24 cellular contexts compared by ENCODE assay signal in genomic region chr14:63644741-63645140, GRCh38.
"Had no signal": no experiment of that assay in that cellular context is flagged by ENCODE, and none has a peak within 500 bp of the region (broad histone marks: within the 10 kb centered on the region; RNA-seq: fewer than 3 reads in every experiment).

No MANE protein-coding gene starts in this region.

- H3K4me3 Mint-ChIP-seq: brain; immature natural killer cell; mesothelial cell of epicardium; natural killer cell treated with Interleukin-12 subunit alpha and Interleukin-12 subunit beta and Interleukin-15 and Interleukin-18, amount 100 ng/mL, for 72 hours; stimulated activated memory B cell treated with anti-CD40 and anti-IgM and Interleukin-4, amounts not matched to agents 10 μg/mL and 1 μg/mL and 100 μg/mL, for 72 hours; T-helper 1 cell treated with Interleukin-12 subunit alpha and Interleukin-12 subunit beta and Interleukin-4 antibody, amounts not matched to agents 30 μg/mL and 1 μg/mL, for 36 hours; WTC11 had no signal

- H3K27me3 ChIP-seq: pancreas, right atrium auricular region, stomach, suprapubic skin, tibial nerve had no signal

- H3K27me3 Mint-ChIP-seq: brain; natural killer cell treated with Interleukin-12 subunit alpha and Interleukin-12 subunit beta and Interleukin-15 and Interleukin-18, amount 100 ng/mL, for 72 hours; stimulated activated memory B cell treated with anti-CD40 and anti-IgM and Interleukin-4, amounts not matched to agents 10 μg/mL and 1 μg/mL and 100 μg/mL, for 72 hours had no signal

- H3K4me1 ChIP-seq: psoas muscle had no signal

- H3K4me3 ChIP-seq: left ventricle myocardium inferior, pancreas, psoas muscle, right atrium auricular region, stomach, suprapubic skin, tibial nerve had no signal

- ATAC-seq: natural killer cell treated with Interleukin-12 subunit alpha and Interleukin-12 subunit beta and Interleukin-15 and Interleukin-18, amount 100 ng/mL, for 72 hours; pancreas; psoas muscle; stimulated activated memory B cell treated with anti-CD40 and anti-IgM and Interleukin-4, amounts not matched to agents 10 μg/mL and 1 μg/mL and 100 μg/mL, for 72 hours; WTC11 had no signal

- H3K36me3 Mint-ChIP-seq: natural killer cell treated with Interleukin-12 subunit alpha and Interleukin-12 subunit beta and Interleukin-15 and Interleukin-18, amount 100 ng/mL, for 72 hours had no signal

- DNase-seq: activated CD4-positive, alpha-beta T cell treated with anti-CD3 and anti-CD28 coated beads for 48 hours; activated gamma-delta T cell treated with Interleukin-2 at 50 U/mL for 16 hours; aorta; central memory CD4-positive, alpha-beta T cell; dermis blood vessel endothelial cell; effector CD8-positive, alpha-beta T cell; foreskin melanocyte; immature natural killer cell; left ventricle myocardium inferior; mammary epithelial cell; pancreas; psoas muscle; stimulated activated CD4-positive, alpha-beta T cell treated with anti-CD3 and anti-CD28 coated beads, Interleukin-12 subunit alpha, Interleukin-12 subunit beta, amount 100 ng/mL, for 4 hours; stomach; T1000 had no signal

- H3K36me3 ChIP-seq: left ventricle myocardium inferior, right atrium auricular region, suprapubic skin had no signal

- H3K27ac Mint-ChIP-seq: brain; mesothelial cell of epicardium; natural killer cell treated with Interleukin-12 subunit alpha and Interleukin-12 subunit beta and Interleukin-15 and Interleukin-18, amount 100 ng/mL, for 72 hours; stimulated activated memory B cell treated with anti-CD40 and anti-IgM and Interleukin-4, amounts not matched to agents 10 μg/mL and 1 μg/mL and 100 μg/mL, for 72 hours; T-helper 1 cell treated with Interleukin-12 subunit alpha and Interleukin-12 subunit beta and Interleukin-4 antibody, amounts not matched to agents 30 μg/mL and 1 μg/mL, for 36 hours; WTC11 had no signal

- H3K9me3 ChIP-seq: left ventricle myocardium inferior, pancreas, psoas muscle, right atrium auricular region, stomach, suprapubic skin, tibial nerve had no signal

- H3K27ac ChIP-seq: left ventricle myocardium inferior, pancreas, psoas muscle, right atrium auricular region, stomach, suprapubic skin, tibial nerve had no signal

- H3K9me3 Mint-ChIP-seq: brain; immature natural killer cell; mesothelial cell of epicardium; natural killer cell treated with Interleukin-12 subunit alpha and Interleukin-12 subunit beta and Interleukin-15 and Interleukin-18, amount 100 ng/mL, for 72 hours; stimulated activated memory B cell treated with anti-CD40 and anti-IgM and Interleukin-4, amounts not matched to agents 10 μg/mL and 1 μg/mL and 100 μg/mL, for 72 hours; T-helper 1 cell treated with Interleukin-12 subunit alpha and Interleukin-12 subunit beta and Interleukin-4 antibody, amounts not matched to agents 30 μg/mL and 1 μg/mL, for 36 hours; WTC11 had no signal
